Comparison of ENCODE assay signal across 8 cellular contexts in genomic region chr7:30771859-30772429, GRCh38. TPM values are rescaled to one million over a fixed set of nuclear protein-coding genes. Genes with fewer than 3 reads are reported as not detected.
DNase-seq lines count a peak whose midpoint lies in the region; ATAC-seq, FAIRE-seq and TF ChIP-seq lines count a peak whose summit lies in the region.

No MANE protein-coding gene starts in this region.

- CTCF ChIA-PET in activated CD4-positive, alpha-beta T cell treated with anti-CD3 and anti-CD28 coated beads for 36 hours (lab: Charles Lee): interaction anchor here (0.6 to 2.0 kb wide), 2 partner anchors 32 to 64 kb away, joined by 4 to 5 read pairs; no protein-coding TSS in a partner anchor
- CTCF ChIA-PET in activated B cell treated with CpG ODN at 0.5 μM for 24 hours (lab: Charles Lee): interaction anchor here (0.5 kb wide), 1 partner anchor 1841 kb away, joined by 3 read pairs; no protein-coding TSS in a partner anchor

- DNase-seq in activated CD4-positive, alpha-beta T cell treated with anti-CD3 and anti-CD28 coated beads for 36 hours: peak; percentile 30
- no peak for DNase-seq in activated CD4-positive, alpha-beta T cell treated with anti-CD3 and anti-CD28 coated beads for 1 hour
- DNase-seq in activated B cell treated with CpG ODN at 0.5 μM for 24 hours (no peak), heart right ventricle (no peak), skeletal muscle cell (ENCODE audit: low read depth) (no peak), frontal cortex (ENCODE audit: low spot score in 2 of 2) (no peak)

- ATAC-seq in activated CD4-positive, alpha-beta T cell treated with anti-CD3 and anti-CD28 coated beads for 36 hours: peak; percentile 59
- ATAC-seq in HG02884 (IDR thresholded peaks at IDR 0.05; ENCODE audit: unreplicated experiment) (peak; percentile 42), activated B cell treated with CpG ODN at 0.5 μM for 24 hours (ENCODE audit: low read depth) (peak; percentile 30), heart right ventricle (peak in 5 of 8 donors; percentile 1 to 20 (median 9)), GM21360 (IDR thresholded peaks at IDR 0.05; ENCODE audit: unreplicated experiment) (no peak)

- intact Hi-C loops in activated CD4-positive, alpha-beta T cell treated with anti-CD3 and anti-CD28 coated beads for 36 hours (cut with DNase I, micrococcal nuclease): loop anchor here in 1 of 2 experiments (1.0 to 10.0 kb wide), 4 partner anchors 45 to 1723 kb away; partner anchors contain the start of genes AVL9, GARS1, LSM5 and ZNRF2
- intact Hi-C loops in activated B cell treated with CpG ODN at 0.5 μM for 24 hours (cut with micrococcal nuclease) (no loop called here), heart right ventricle (cut with DNase I) (no loop called here)

- peak overlapping the region; percentile 75 for H3K4me3 Mint-ChIP-seq in activated CD4-positive, alpha-beta T cell treated with anti-CD3 and anti-CD28 coated beads for 36 hours
- H3K4me3 Mint-ChIP-seq in activated B cell treated with CpG ODN at 0.5 μM for 24 hours: peak overlapping the region; percentile 88

- H3K27ac Mint-ChIP-seq in activated CD4-positive, alpha-beta T cell treated with anti-CD3 and anti-CD28 coated beads for 36 hours: peak overlapping the region; percentile 74
- peak overlapping the region; percentile 60 for H3K27ac Mint-ChIP-seq in activated B cell treated with CpG ODN at 0.5 μM for 24 hours

- POLR2A ChIA-PET in activated CD4-positive, alpha-beta T cell treated with anti-CD3 and anti-CD28 coated beads for 36 hours (lab: Charles Lee): no interaction called here
- POLR2A ChIA-PET in activated B cell treated with CpG ODN at 0.5 μM for 24 hours (lab: Charles Lee): interaction anchor here (0.5 to 1.0 kb wide), 3 partner anchors 9 to 1724 kb away, joined by 3 to 4 read pairs (median 3); no protein-coding TSS in a partner anchor

- H3K9me3 ChIP-seq in heart right ventricle: no peaks in the 10 kb centered on the region

- peaks cover 2 to 30% (median 16%) of the 10 kb centered on the region in 9 donors for H3K4me1 ChIP-seq in heart right ventricle

- TF ChIP-seq CTCF in activated B cell treated with CpG ODN at 0.5 μM for 24 hours (IDR thresholded peaks at IDR 0.05): no peak
- TF ChIP-seq CTCF in heart right ventricle (IDR thresholded peaks at IDR 0.05): no peak

- no peaks in the 10 kb centered on the region for H3K9me3 Mint-ChIP-seq in activated CD4-positive, alpha-beta T cell treated with anti-CD3 and anti-CD28 coated beads for 36 hours (ENCODE audit: low read depth)
- no peaks in the 10 kb centered on the region for H3K9me3 Mint-ChIP-seq in activated B cell treated with CpG ODN at 0.5 μM for 24 hours

- no peaks in the 10 kb centered on the region for H3K27me3 Mint-ChIP-seq in activated CD4-positive, alpha-beta T cell treated with anti-CD3 and anti-CD28 coated beads for 36 hours
- H3K27me3 Mint-ChIP-seq in activated B cell treated with CpG ODN at 0.5 μM for 24 hours: no peaks in the 10 kb centered on the region

- H3K4me3 ChIP-seq in heart right ventricle (peak overlapping the region; percentile 56 to 87 (median 80)), skeletal muscle cell (ENCODE audit: low read depth, low read length) (peak overlapping the region; percentile 81)

- peaks cover 0 to 4% (median 0%) of the 10 kb centered on the region in 9 donors for H3K36me3 ChIP-seq in heart right ventricle

- peak overlapping the region; percentile 72 to 91 (median 87) for H3K27ac ChIP-seq in heart right ventricle

- 5 to 7% methylated on average over 18 of the region's 18 CpGs for WGBS in heart right ventricle, 2 donors

- H3K36me3 Mint-ChIP-seq in activated CD4-positive, alpha-beta T cell treated with anti-CD3 and anti-CD28 coated beads for 36 hours (ENCODE audit: low read depth): no peaks in the 10 kb centered on the region
- no peaks in the 10 kb centered on the region for H3K36me3 Mint-ChIP-seq in activated B cell treated with CpG ODN at 0.5 μM for 24 hours (ENCODE audit: low read depth)

- H3K27me3 ChIP-seq in heart right ventricle: no peaks in the 10 kb centered on the region

- H3K4me1 Mint-ChIP-seq in activated CD4-positive, alpha-beta T cell treated with anti-CD3 and anti-CD28 coated beads for 36 hours: peaks cover 11% of the 10 kb centered on the region
- peaks cover 5% of the 10 kb centered on the region for H3K4me1 Mint-ChIP-seq in activated B cell treated with CpG ODN at 0.5 μM for 24 hours

- FAIRE-seq in frontal cortex (lab: Jason Lieb, UNC): no peak

RNA-seq across cellular contexts. Expression of gene MINDY4, which starts 0.7 kb away (rescaled TPM):
- total RNA-seq in activated CD4-positive, alpha-beta T cell treated with anti-CD3 and anti-CD28 coated beads for 36 hours: 1 to 10 TPM; 1.4 to 1.7 TPM
- 1.2 and 1.3 TPM in 2 replicates for total RNA-seq in activated B cell treated with CpG ODN at 0.5 μM for 24 hours
- total RNA-seq in heart right ventricle: 1 to 10 TPM; 2.1 to 5.4 (median 3.2) TPM
- 1 to 10 TPM; 1.9 to 2.4 TPM for polyA plus RNA-seq in heart right ventricle
- 2.4 TPM for total RNA-seq in frontal cortex

RNA-seq across cellular contexts. Expression of gene INMT, which starts 20.0 kb away (rescaled TPM):
- under 1 TPM; 0.07 to 0.09 TPM for total RNA-seq in activated CD4-positive, alpha-beta T cell treated with anti-CD3 and anti-CD28 coated beads for 36 hours
- total RNA-seq in activated B cell treated with CpG ODN at 0.5 μM for 24 hours (0.11 and 0.17 TPM in 2 replicates), heart right ventricle (10 to 100 TPM; 12.3 to 57.3 (median 26.9) TPM), frontal cortex (0.41 TPM)
- 10 to 100 TPM; 14.2 to 56.3 TPM for polyA plus RNA-seq in heart right ventricle
